ENCODE assay signal across 16 cellular contexts in genomic region chr4:127307996-127308395, GRCh38.
DNase-seq lines count a peak whose midpoint lies in the region; ATAC-seq, FAIRE-seq and TF ChIP-seq lines count a peak whose summit lies in the region.
"Had no signal": no experiment of that assay in that cellular context is flagged by ENCODE, and none has a peak within 500 bp of the region (broad histone marks: within the 10 kb centered on the region; RNA-seq: fewer than 3 reads in every experiment).

No MANE protein-coding gene starts in this region.

- H3K27ac Mint-ChIP-seq in MCF 10A (ENCODE audit: low read depth, unreplicated experiment) (peak overlapping the region; percentile 23), astrocyte (ENCODE audit: unreplicated experiment) (no peak overlapping the region)
- H3K27ac Mint-ChIP-seq: CD8-positive, alpha-beta memory T cell had no signal

- CTCF ChIA-PET in MCF 10A (lab: Yijun Ruan, JAX) = no interaction called here

- no peaks in the 10 kb centered on the region for H3K4me1 ChIP-seq in breast epithelium
- H3K4me1 ChIP-seq in astrocyte (ENCODE audit: insufficient read depth, low read length) = no peaks in the 10 kb centered on the region
- H3K4me1 ChIP-seq in esophagus muscularis mucosa = no peaks in the 10 kb centered on the region
- H3K4me1 ChIP-seq: BLaER1 had no signal

- no peak overlapping the region for H3K27ac ChIP-seq in breast epithelium
- no peak overlapping the region for H3K27ac ChIP-seq in astrocyte (ENCODE audit: low read depth, low read length)
- no peak overlapping the region for H3K27ac ChIP-seq in esophagus muscularis mucosa (replicated peaks in 1 of 4)
- H3K27ac ChIP-seq: BLaER1 had no signal

- H4K20me1 ChIP-seq in astrocyte (ENCODE audit: insufficient read depth, low read length) = no peaks in the 10 kb centered on the region
- H4K20me1 ChIP-seq: BLaER1 had no signal

- H3K79me2 ChIP-seq in astrocyte (ENCODE audit: insufficient read depth, low read length) = no peaks in the 10 kb centered on the region

- peaks cover 20% of the 10 kb centered on the region for H3K4me1 Mint-ChIP-seq in MCF 10A (ENCODE audit: insufficient read depth, unreplicated experiment)
- peaks cover 10% of the 10 kb centered on the region for H3K4me1 Mint-ChIP-seq in astrocyte (ENCODE audit: low read depth, unreplicated experiment)
- H3K4me1 Mint-ChIP-seq: CD8-positive, alpha-beta memory T cell; IgD-negative memory B cell had no signal

- no peak overlapping the region for H3K4me2 ChIP-seq in astrocyte (ENCODE audit: low read length)
- H3K4me2 ChIP-seq: BLaER1 had no signal

- no peaks in the 10 kb centered on the region for H3K36me3 ChIP-seq in breast epithelium
- H3K36me3 ChIP-seq in astrocyte (ENCODE audit: insufficient read depth, low read length) = no peaks in the 10 kb centered on the region
- no peaks in the 10 kb centered on the region for H3K36me3 ChIP-seq in esophagus muscularis mucosa
- H3K36me3 ChIP-seq: BLaER1 had no signal

- no peak for TF ChIP-seq EP300 in esophagus muscularis mucosa (IDR thresholded peaks at IDR 0.05)

- H3K9ac ChIP-seq in astrocyte (ENCODE audit: low read length) = no peak overlapping the region
- H3K9ac ChIP-seq: BLaER1 had no signal

- TF ChIP-seq POLR2A in breast epithelium (IDR thresholded peaks at IDR 0.05) = no peak
- no peak for TF ChIP-seq POLR2A in esophagus muscularis mucosa (IDR thresholded peaks at IDR 0.05; ENCODE audit: low read depth)

- TF ChIP-seq CTCF in MCF 10A (IDR thresholded peaks at IDR 0.05; ENCODE audit: unreplicated experiment) (no peak), breast epithelium (IDR thresholded peaks at IDR 0.05) (no peak), astrocyte (IDR thresholded peaks at IDR 0.05; ENCODE audit: insufficient read depth, low read depth, low read length) (no peak), foreskin fibroblast (IDR thresholded peaks at IDR 0.05; ENCODE audit: low read depth, low read length) (no peak), esophagus muscularis mucosa (IDR thresholded peaks at IDR 0.05) (no peak)

- H3K9me3 ChIP-seq in breast epithelium (peaks cover 7 to 9% of the 10 kb centered on the region in 2 donors), astrocyte (ENCODE audit: insufficient read depth, low read depth, low read length) (no peaks in the 10 kb centered on the region), esophagus muscularis mucosa (peaks cover 0 to 8% (median 2%) of the 10 kb centered on the region in 4 donors)

- ATAC-seq in HG03095 (IDR thresholded peaks at IDR 0.05; ENCODE audit: unreplicated experiment) = no peak
- ATAC-seq: HCT116 had no signal

- WGBS in esophagus muscularis mucosa = 73% methylated on average over 3 of the region's 3 CpGs

- H3K9me3 Mint-ChIP-seq in MCF 10A (ENCODE audit: unreplicated experiment) = peaks cover 8% of the 10 kb centered on the region
- no peaks in the 10 kb centered on the region for H3K9me3 Mint-ChIP-seq in astrocyte (ENCODE audit: unreplicated experiment)

- H3K27me3 Mint-ChIP-seq in MCF 10A (ENCODE audit: insufficient read depth, unreplicated experiment) (no peaks in the 10 kb centered on the region), astrocyte (ENCODE audit: low read depth, unreplicated experiment) (no peaks in the 10 kb centered on the region)
- H3K27me3 Mint-ChIP-seq: CD8-positive, alpha-beta memory T cell; IgD-negative memory B cell had no signal

- no peak for DNase-seq in MCF 10A (ENCODE audit: unreplicated experiment)
- DNase-seq in breast epithelium (ENCODE audit: low spot score in 2 of 2) = no peak
- DNase-seq in astrocyte (ENCODE audit: low read depth) = peak; percentile 12
- peak; percentile 29 to 60 for DNase-seq in foreskin fibroblast
- DNase-seq in posterior cingulate gyrus = no peak
- no peak for DNase-seq in esophagus muscularis mucosa (ENCODE audit: extremely low spot score)
- DNase-seq: 8988T; AML-193; CD8-positive, alpha-beta memory T cell; DMS53; GF-D8 had no signal

- H3K36me3 Mint-ChIP-seq in MCF 10A (ENCODE audit: insufficient read depth, unreplicated experiment) = no peaks in the 10 kb centered on the region
- no peaks in the 10 kb centered on the region for H3K36me3 Mint-ChIP-seq in astrocyte (ENCODE audit: low read depth, unreplicated experiment)
- H3K36me3 Mint-ChIP-seq: CD8-positive, alpha-beta memory T cell; IgD-negative memory B cell had no signal

- no TSS peak for BruUV-seq in MCF 10A (replicated peaks; lab: Mats Ljungman, UMichigan)

- FAIRE-seq in astrocyte (lab: Jason Lieb, UNC) = no peak
- FAIRE-seq: H1 had no signal

- H3K4me3 Mint-ChIP-seq in MCF 10A (ENCODE audit: unreplicated experiment) (no peak overlapping the region), astrocyte (ENCODE audit: unreplicated experiment) (no peak overlapping the region)
- H3K4me3 Mint-ChIP-seq: CD8-positive, alpha-beta memory T cell; IgD-negative memory B cell had no signal

- H2AFZ ChIP-seq in astrocyte (ENCODE audit: low read depth, low read length) = no peak overlapping the region

- intact Hi-C loops in MCF 10A (cut with micrococcal nuclease) (no loop called here), breast epithelium (cut with DNase I; ENCODE audit: low total_unique reads) (no loop called here), posterior cingulate gyrus (cut with DNase I) (no loop called here), esophagus muscularis mucosa (cut with DNase I) (no loop called here)

- H3K27me3 ChIP-seq in breast epithelium (no peaks in the 10 kb centered on the region), astrocyte (ENCODE audit: insufficient read depth, low read length) (no peaks in the 10 kb centered on the region), esophagus muscularis mucosa (no peaks in the 10 kb centered on the region)
- H3K27me3 ChIP-seq: BLaER1 had no signal

- H3K4me3 ChIP-seq in breast epithelium (no peak overlapping the region), astrocyte (ENCODE audit: insufficient read depth, low read depth, low read length) (no peak overlapping the region), foreskin fibroblast (ENCODE audit: low read depth in 1 of 2, low read length in 2 of 2) (no peak overlapping the region), esophagus muscularis mucosa (no peak overlapping the region)
- H3K4me3 ChIP-seq: BLaER1 had no signal

- POLR2A ChIA-PET in MCF 10A (lab: Yijun Ruan, JAX) = no interaction called here

Comparison
In these comparisons a context has a peak if more than half of its experiments do, and no peak if none do; other contexts are left out.
1. DNase-seq: peak in astrocyte (single experiment) and foreskin fibroblast (2 of 2); none in MCF 10A (single experiment), breast epithelium (0 of 2), posterior cingulate gyrus (0 of 10) and esophagus muscularis mucosa (single experiment).